Comparison of ENCODE assay signal across 1 cellular context in the genomic region with DNA sequence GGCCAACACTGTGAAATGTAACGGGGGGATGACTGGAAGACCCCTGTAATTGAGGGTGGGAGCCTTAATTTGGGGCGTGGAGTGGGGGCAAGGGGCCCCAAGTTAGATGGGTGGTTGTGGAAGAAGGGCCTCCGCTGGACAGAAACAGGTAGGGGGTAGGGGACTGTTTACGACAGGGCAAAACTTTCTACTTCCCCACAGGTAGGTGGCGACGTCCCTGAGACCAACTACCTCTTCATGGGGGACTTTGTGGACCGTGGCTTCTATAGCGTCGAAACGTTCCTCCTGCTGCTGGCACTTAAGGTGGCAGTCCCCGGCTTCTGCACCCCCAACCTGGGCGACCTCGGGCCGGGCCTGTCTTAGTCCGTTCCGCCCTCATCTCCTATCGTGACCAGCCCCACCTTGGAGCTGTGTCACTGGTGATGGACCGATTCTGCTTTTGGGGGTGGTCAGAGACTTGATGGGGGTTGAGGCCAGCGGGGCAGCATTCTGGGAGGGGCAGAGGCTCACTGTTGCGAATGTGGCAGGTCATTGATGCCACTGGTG.
TF ChIP-seq lines count a peak whose summit lies in the region.

No MANE protein-coding gene starts in this region.

TF ChIP-seq in H1, 55 proteins besides CTCF, POLR2A, EP300 and RAD21:
- TF ChIP-seq BACH1 (IDR thresholded peaks at IDR 0.05; ENCODE audit: low read length) = no peak
- no peak for TF ChIP-seq PHF8 (conservative IDR thresholded peaks at IDR 0.05; ENCODE audit: low read depth, low read length)
- no peak for TF ChIP-seq JUND (IDR thresholded peaks at IDR 0.05; ENCODE audit: low read length)
- TF ChIP-seq GABPA (IDR thresholded peaks at IDR 0.05; ENCODE audit: borderline replicate concordance, insufficient read depth, low read length) = no peak
- no peak for TF ChIP-seq TBP (IDR thresholded peaks at IDR 0.05; ENCODE audit: low read depth, low read length)
- TF ChIP-seq FOSL1 (IDR thresholded peaks at IDR 0.05; ENCODE audit: insufficient read depth, low read depth, low read length) = no peak
- TF ChIP-seq EGR1 (IDR thresholded peaks at IDR 0.05; ENCODE audit: borderline replicate concordance, low read depth, low read length) = no peak
- no peak for TF ChIP-seq MAFK (IDR thresholded peaks at IDR 0.05; ENCODE audit: low read depth, low read length)
- TF ChIP-seq, protein P1, sequence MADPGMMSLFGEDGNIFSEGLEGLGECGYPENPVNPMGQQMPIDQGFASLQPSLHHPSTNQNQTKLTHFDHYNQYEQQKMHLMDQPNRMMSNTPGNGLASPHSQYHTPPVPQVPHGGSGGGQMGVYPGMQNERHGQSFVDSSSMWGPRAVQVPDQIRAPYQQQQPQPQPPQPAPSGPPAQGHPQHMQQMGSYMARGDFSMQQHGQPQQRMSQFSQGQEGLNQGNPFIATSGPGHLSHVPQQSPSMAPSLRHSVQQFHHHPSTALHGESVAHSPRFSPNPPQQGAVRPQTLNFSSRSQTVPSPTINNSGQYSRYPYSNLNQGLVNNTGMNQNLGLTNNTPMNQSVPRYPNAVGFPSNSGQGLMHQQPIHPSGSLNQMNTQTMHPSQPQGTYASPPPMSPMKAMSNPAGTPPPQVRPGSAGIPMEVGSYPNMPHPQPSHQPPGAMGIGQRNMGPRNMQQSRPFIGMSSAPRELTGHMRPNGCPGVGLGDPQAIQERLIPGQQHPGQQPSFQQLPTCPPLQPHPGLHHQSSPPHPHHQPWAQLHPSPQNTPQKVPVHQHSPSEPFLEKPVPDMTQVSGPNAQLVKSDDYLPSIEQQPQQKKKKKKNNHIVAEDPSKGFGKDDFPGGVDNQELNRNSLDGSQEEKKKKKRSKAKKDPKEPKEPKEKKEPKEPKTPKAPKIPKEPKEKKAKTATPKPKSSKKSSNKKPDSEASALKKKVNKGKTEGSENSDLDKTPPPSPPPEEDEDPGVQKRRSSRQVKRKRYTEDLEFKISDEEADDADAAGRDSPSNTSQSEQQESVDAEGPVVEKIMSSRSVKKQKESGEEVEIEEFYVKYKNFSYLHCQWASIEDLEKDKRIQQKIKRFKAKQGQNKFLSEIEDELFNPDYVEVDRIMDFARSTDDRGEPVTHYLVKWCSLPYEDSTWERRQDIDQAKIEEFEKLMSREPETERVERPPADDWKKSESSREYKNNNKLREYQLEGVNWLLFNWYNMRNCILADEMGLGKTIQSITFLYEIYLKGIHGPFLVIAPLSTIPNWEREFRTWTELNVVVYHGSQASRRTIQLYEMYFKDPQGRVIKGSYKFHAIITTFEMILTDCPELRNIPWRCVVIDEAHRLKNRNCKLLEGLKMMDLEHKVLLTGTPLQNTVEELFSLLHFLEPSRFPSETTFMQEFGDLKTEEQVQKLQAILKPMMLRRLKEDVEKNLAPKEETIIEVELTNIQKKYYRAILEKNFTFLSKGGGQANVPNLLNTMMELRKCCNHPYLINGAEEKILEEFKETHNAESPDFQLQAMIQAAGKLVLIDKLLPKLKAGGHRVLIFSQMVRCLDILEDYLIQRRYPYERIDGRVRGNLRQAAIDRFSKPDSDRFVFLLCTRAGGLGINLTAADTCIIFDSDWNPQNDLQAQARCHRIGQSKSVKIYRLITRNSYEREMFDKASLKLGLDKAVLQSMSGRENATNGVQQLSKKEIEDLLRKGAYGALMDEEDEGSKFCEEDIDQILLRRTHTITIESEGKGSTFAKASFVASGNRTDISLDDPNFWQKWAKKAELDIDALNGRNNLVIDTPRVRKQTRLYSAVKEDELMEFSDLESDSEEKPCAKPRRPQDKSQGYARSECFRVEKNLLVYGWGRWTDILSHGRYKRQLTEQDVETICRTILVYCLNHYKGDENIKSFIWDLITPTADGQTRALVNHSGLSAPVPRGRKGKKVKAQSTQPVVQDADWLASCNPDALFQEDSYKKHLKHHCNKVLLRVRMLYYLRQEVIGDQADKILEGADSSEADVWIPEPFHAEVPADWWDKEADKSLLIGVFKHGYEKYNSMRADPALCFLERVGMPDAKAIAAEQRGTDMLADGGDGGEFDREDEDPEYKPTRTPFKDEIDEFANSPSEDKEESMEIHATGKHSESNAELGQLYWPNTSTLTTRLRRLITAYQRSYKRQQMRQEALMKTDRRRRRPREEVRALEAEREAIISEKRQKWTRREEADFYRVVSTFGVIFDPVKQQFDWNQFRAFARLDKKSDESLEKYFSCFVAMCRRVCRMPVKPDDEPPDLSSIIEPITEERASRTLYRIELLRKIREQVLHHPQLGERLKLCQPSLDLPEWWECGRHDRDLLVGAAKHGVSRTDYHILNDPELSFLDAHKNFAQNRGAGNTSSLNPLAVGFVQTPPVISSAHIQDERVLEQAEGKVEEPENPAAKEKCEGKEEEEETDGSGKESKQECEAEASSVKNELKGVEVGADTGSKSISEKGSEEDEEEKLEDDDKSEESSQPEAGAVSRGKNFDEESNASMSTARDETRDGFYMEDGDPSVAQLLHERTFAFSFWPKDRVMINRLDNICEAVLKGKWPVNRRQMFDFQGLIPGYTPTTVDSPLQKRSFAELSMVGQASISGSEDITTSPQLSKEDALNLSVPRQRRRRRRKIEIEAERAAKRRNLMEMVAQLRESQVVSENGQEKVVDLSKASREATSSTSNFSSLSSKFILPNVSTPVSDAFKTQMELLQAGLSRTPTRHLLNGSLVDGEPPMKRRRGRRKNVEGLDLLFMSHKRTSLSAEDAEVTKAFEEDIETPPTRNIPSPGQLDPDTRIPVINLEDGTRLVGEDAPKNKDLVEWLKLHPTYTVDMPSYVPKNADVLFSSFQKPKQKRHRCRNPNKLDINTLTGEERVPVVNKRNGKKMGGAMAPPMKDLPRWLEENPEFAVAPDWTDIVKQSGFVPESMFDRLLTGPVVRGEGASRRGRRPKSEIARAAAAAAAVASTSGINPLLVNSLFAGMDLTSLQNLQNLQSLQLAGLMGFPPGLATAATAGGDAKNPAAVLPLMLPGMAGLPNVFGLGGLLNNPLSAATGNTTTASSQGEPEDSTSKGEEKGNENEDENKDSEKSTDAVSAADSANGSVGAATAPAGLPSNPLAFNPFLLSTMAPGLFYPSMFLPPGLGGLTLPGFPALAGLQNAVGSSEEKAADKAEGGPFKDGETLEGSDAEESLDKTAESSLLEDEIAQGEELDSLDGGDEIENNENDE (IDR thresholded peaks at IDR 0.05; ENCODE audit: insufficient replicate concordance, low read length) = no peak
- no peak for TF ChIP-seq CEBPB (IDR thresholded peaks at IDR 0.05; ENCODE audit: low read depth, low read length)
TF ChIP-seq in H1: peak in this region for 0.
